18 cellular contexts compared by ENCODE assay signal in the genomic region with DNA sequence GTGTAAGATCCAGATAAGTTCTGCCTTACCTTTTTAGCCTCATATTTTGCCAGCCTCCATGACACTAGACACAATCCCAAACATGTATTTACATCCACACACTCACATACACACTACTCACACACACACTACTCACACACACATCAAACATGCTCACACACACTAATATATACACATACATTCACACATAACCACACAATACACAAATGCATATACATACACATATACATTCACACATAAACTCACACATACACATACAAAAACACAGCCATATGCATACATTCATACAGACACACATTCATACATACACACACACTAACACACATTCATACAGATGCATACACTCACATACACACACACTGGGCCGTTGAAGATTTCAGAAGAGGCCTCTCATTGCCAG.
DNase-seq lines count a peak whose midpoint lies in the region; ATAC-seq and TF ChIP-seq lines count a peak whose summit lies in the region.
"Had no signal": no experiment of that assay in that cellular context is flagged by ENCODE, and none has a peak within 500 bp of the region (broad histone marks: within the 10 kb centered on the region; RNA-seq: fewer than 3 reads in every experiment).

No MANE protein-coding gene starts in this region.

- no peaks in the 10 kb centered on the region for H3K27me3 ChIP-seq in neuronal stem cell (ENCODE audit: control insufficient read depth in 3 of 3, insufficient read depth in 3 of 3, low read depth in 1 of 3, low read length in 3 of 3)
- peaks cover 18% of the 10 kb centered on the region for H3K27me3 ChIP-seq in foreskin keratinocyte

- WGBS in neuronal stem cell (ENCODE audit: extremely low coverage in 2 of 2, insufficient read length in 2 of 2, insufficient replicate concordance in 1 of 2), 2 donors, result no CpG with 5 or more reads among the region's 1 CpG

- no peak overlapping the region for H2BK5ac ChIP-seq in neuronal stem cell (ENCODE audit: low read length)

- no peak overlapping the region for H3K4me2 ChIP-seq in neuronal stem cell (ENCODE audit: insufficient read depth, low read length, poor library complexity, severe bottlenecking)
- H3K4me2 ChIP-seq: GM23338, PC-9 had no signal

- TF ChIP-seq CTCF in chondrocyte (IDR thresholded peaks at IDR 0.05) (no peak), foreskin keratinocyte (conservative IDR thresholded peaks at IDR 0.05) (no peak)

- no peak overlapping the region for H2BK15ac ChIP-seq in neuronal stem cell (ENCODE audit: low read length)

- H3K27me3 Mint-ChIP-seq in stimulated activated naive CD8-positive, alpha-beta T cell treated with anti-CD3 and anti-CD28 coated beads, Interleukin-15, amount 100 ng/mL, for 72 hours, result peaks cover 13% of the 10 kb centered on the region
- H3K27me3 Mint-ChIP-seq in chondrocyte (ENCODE audit: low read depth), result no peaks in the 10 kb centered on the region

- no peaks in the 10 kb centered on the region for H3K9me3 Mint-ChIP-seq in stimulated activated naive CD8-positive, alpha-beta T cell treated with anti-CD3 and anti-CD28 coated beads, Interleukin-15, amount 100 ng/mL, for 72 hours
- H3K9me3 Mint-ChIP-seq in chondrocyte (ENCODE audit: low read depth), result peaks cover 8% of the 10 kb centered on the region
- H3K9me3 Mint-ChIP-seq: GM23338 had no signal

- H3K4me3 ChIP-seq in neuronal stem cell (ENCODE audit: low read length in 2 of 2), result no peak overlapping the region
- H3K4me3 ChIP-seq: GM23338, K562, PC-9, SJSA1 had no signal

- no peak overlapping the region for H3K9ac ChIP-seq in neuronal stem cell (ENCODE audit: low read depth, low read length, poor library complexity)

- intact Hi-C loops in cardiac septum (cut with DNase I), result no loop called here

- H3K4ac ChIP-seq in neuronal stem cell (ENCODE audit: low read length), result no peak overlapping the region

- H2AFZ ChIP-seq in neuronal stem cell (ENCODE audit: low read length), result peak overlapping the region; percentile 27
- H2AFZ ChIP-seq: GM23338, PC-9 had no signal

- H3K4me3 Mint-ChIP-seq in stimulated activated naive CD8-positive, alpha-beta T cell treated with anti-CD3 and anti-CD28 coated beads, Interleukin-15, amount 100 ng/mL, for 72 hours, result no peak overlapping the region
- H3K4me3 Mint-ChIP-seq in chondrocyte (ENCODE audit: unreplicated experiment), result no peak overlapping the region
- H3K4me3 Mint-ChIP-seq: GM23338 had no signal

- H4K91ac ChIP-seq in neuronal stem cell (ENCODE audit: low read depth, low read length, poor library complexity), result no peak overlapping the region

- no peaks in the 10 kb centered on the region for H3K4me1 Mint-ChIP-seq in stimulated activated naive CD8-positive, alpha-beta T cell treated with anti-CD3 and anti-CD28 coated beads, Interleukin-15, amount 100 ng/mL, for 72 hours
- H3K4me1 Mint-ChIP-seq in chondrocyte (ENCODE audit: low read depth), result peaks cover 13% of the 10 kb centered on the region

- no peak overlapping the region for H2BK120ac ChIP-seq in neuronal stem cell (ENCODE audit: low read depth, low read length)

- no peak overlapping the region for H3K18ac ChIP-seq in neuronal stem cell (ENCODE audit: low read length)

- H3K4me1 ChIP-seq in neuronal stem cell (ENCODE audit: control insufficient read depth in 2 of 2, insufficient read depth in 1 of 2, low read depth in 1 of 2, low read length in 2 of 2) (peaks cover 0 to 12% of the 10 kb centered on the region in 2 donors), foreskin keratinocyte (no peaks in the 10 kb centered on the region)
- H3K4me1 ChIP-seq: SJSA1 had no signal

- H2BK12ac ChIP-seq in neuronal stem cell (ENCODE audit: low read length), result no peak overlapping the region

- no peak for DNase-seq in stimulated activated naive CD8-positive, alpha-beta T cell treated with anti-CD3 and anti-CD28 coated beads, Interleukin-15, amount 100 ng/mL, for 72 hours
- DNase-seq in stimulated activated naive CD8-positive, alpha-beta T cell treated with anti-CD3 and anti-CD28 coated beads, Interleukin-15, Interleukin-2, amounts not matched to agents 100 U/mL and 50 U/mL, for 24 hours, result no peak
- DNase-seq in chondrocyte (ENCODE audit: low spot score), result no peak
- no peak for DNase-seq in neuronal stem cell (ENCODE audit: low spot score)
- DNase-seq in foreskin keratinocyte, result no peak
- no peak for DNase-seq in cardiac septum (ENCODE audit: low spot score)
- no peak for DNase-seq in occipital lobe (lab: John Stamatoyannopoulos, UW)
- DNase-seq in retina, result no peak
- DNase-seq: Calu3, DND-41, HCEC 1CT, NCI-H2029 treated with DMSO at 0.1 percent for 48 hours, NCI-H526 treated with DMSO at 0.1 percent for 48 hours, PC-9 had no signal

- no peak overlapping the region for H3K27ac ChIP-seq in neuronal stem cell (replicated peaks; ENCODE audit: low read length)
- H3K27ac ChIP-seq in foreskin keratinocyte, result no peak overlapping the region
- H3K27ac ChIP-seq: PC-9, SJSA1 had no signal

- no peak overlapping the region for H2AK5ac ChIP-seq in neuronal stem cell (ENCODE audit: low read depth, low read length)

- peaks cover 0 to 3% of the 10 kb centered on the region in 2 donors for H3K9me3 ChIP-seq in neuronal stem cell (replicated peaks in 1 of 2; ENCODE audit: control insufficient read depth in 2 of 2, insufficient read depth in 1 of 2, low read depth in 1 of 2, low read length in 2 of 2)
- H3K9me3 ChIP-seq: SJSA1 had no signal

- H4K8ac ChIP-seq in neuronal stem cell (ENCODE audit: low read depth, low read length), result no peak overlapping the region

- H3K23ac ChIP-seq in neuronal stem cell (ENCODE audit: low read depth, low read length, poor library complexity), result no peak overlapping the region

- no peaks in the 10 kb centered on the region for H3K36me3 ChIP-seq in neuronal stem cell (replicated peaks in 1 of 2; ENCODE audit: control insufficient read depth in 2 of 2, insufficient read depth in 2 of 2, low read length in 2 of 2)
- H3K36me3 ChIP-seq: SJSA1 had no signal

- H3K14ac ChIP-seq in neuronal stem cell (ENCODE audit: low read length), result no peak overlapping the region

- H3K27ac Mint-ChIP-seq in stimulated activated naive CD8-positive, alpha-beta T cell treated with anti-CD3 and anti-CD28 coated beads, Interleukin-15, amount 100 ng/mL, for 72 hours, result no peak overlapping the region
- H3K27ac Mint-ChIP-seq in chondrocyte (ENCODE audit: unreplicated experiment), result peak overlapping the region; percentile 29
- H3K27ac Mint-ChIP-seq: GM23338 had no signal

- ATAC-seq in stimulated activated naive CD8-positive, alpha-beta T cell treated with anti-CD3 and anti-CD28 coated beads, Interleukin-15, amount 100 ng/mL, for 72 hours, result peak; percentile 18
- no peak for ATAC-seq in stimulated activated naive CD8-positive, alpha-beta T cell treated with anti-CD3 and anti-CD28 coated beads, Interleukin-15, Interleukin-2, amounts not matched to agents 100 U/mL and 50 U/mL, for 24 hours
- no peak for ATAC-seq in foreskin keratinocyte
- ATAC-seq: GM23338, K562, Right ventricle myocardium inferior had no signal

- no peaks in the 10 kb centered on the region for H3K79me1 ChIP-seq in neuronal stem cell (ENCODE audit: low read depth, low read length)

- H3K36me3 Mint-ChIP-seq in chondrocyte (ENCODE audit: low read depth), result peaks cover 1% of the 10 kb centered on the region
